In genomic region chr7:23268746-23269145, GRCh38 we compare ENCODE assay signal across 20 cellular contexts. TPM values are rescaled to one million over a fixed set of nuclear protein-coding genes. Genes with fewer than 3 reads are reported as not detected.
A peak's percentile ranks its signal among the peaks of the same experiment; 100 is the strongest.
DNase-seq lines count a peak whose midpoint lies in the region; ATAC-seq, FAIRE-seq and TF ChIP-seq lines count a peak whose summit lies in the region.
"Had no signal": no experiment of that assay in that cellular context is flagged by ENCODE, and none has a peak within 500 bp of the region (broad histone marks: within the 10 kb centered on the region; RNA-seq: fewer than 3 reads in every experiment).

No MANE protein-coding gene starts in this region.

- H3K36me3 ChIP-seq in GM23248 (ENCODE audit: low read depth) (no peaks in the 10 kb centered on the region), astrocyte (ENCODE audit: insufficient read depth, low read length) (no peaks in the 10 kb centered on the region), heart left ventricle (peaks cover 0 to 93% (median 25%) of the 10 kb centered on the region in 9 donors)
- H3K36me3 ChIP-seq: HAP-1 had no signal

- no peak for TF ChIP-seq POLR2A in heart left ventricle (IDR thresholded peaks at IDR 0.05)

- H3F3A ChIP-seq in GM23248 (ENCODE audit: insufficient read depth) = no peaks in the 10 kb centered on the region; the same call in 1 of the 2 replicates

- in situ Hi-C loops in GM23248 (cut with MboI) (no loop called here), GM13976 (cut with MboI; ENCODE audit: low sequenced_read_pairs, unreplicated experiment) (no loop called here)

- no peaks in the 10 kb centered on the region for H3K79me2 ChIP-seq in GM23248 (ENCODE audit: insufficient read depth)
- H3K79me2 ChIP-seq in astrocyte (ENCODE audit: insufficient read depth, low read length) = no peaks in the 10 kb centered on the region

- intact Hi-C loops in heart left ventricle (cut with DNase I) = loop anchor here in 2 of 10 donors (5.0 to 10.0 kb wide), 2 partner anchors 174 to 189 kb away; no protein-coding TSS in a partner anchor

- H3K36me3 Mint-ChIP-seq in astrocyte (ENCODE audit: low read depth, unreplicated experiment) = no peaks in the 10 kb centered on the region
- H3K36me3 Mint-ChIP-seq: IgD-negative memory B cell had no signal

- no peak overlapping the region for H3K27ac Mint-ChIP-seq in astrocyte (ENCODE audit: unreplicated experiment)
- H3K27ac Mint-ChIP-seq: IgD-negative memory B cell had no signal

- TF ChIP-seq CTCF in astrocyte (IDR thresholded peaks at IDR 0.05; ENCODE audit: insufficient read depth, low read depth, low read length) (no peak), heart left ventricle (IDR thresholded peaks at IDR 0.05) (no peak), coronary artery (IDR thresholded peaks at IDR 0.05) (no peak), GM13976 (IDR thresholded peaks at IDR 0.05; ENCODE audit: borderline replicate concordance, control extremely low read depth, extremely low read depth, insufficient read depth, missing control alignments) (no peak)

- peak; percentile 51 to 78 (median 68) for ATAC-seq in heart left ventricle
- no peak for ATAC-seq in GM21515 (IDR thresholded peaks at IDR 0.05; ENCODE audit: unreplicated experiment)
- ATAC-seq: SK-N-SH treated with all-trans-retinoic acid at 6 μM for 48 hours had no signal

- no peak overlapping the region for H3K4me3 ChIP-seq in GM23248
- H3K4me3 ChIP-seq in astrocyte (ENCODE audit: insufficient read depth, low read depth, low read length) = no peak overlapping the region
- H3K4me3 ChIP-seq in heart left ventricle = no peak overlapping the region
- no peak overlapping the region for H3K4me3 ChIP-seq in coronary artery
- H3K4me3 ChIP-seq: HAP-1 had no signal

- H3K9me2 ChIP-seq in GM23248 (ENCODE audit: insufficient read depth) = no peaks in the 10 kb centered on the region

- H2AFZ ChIP-seq in GM23248 (no peak overlapping the region), astrocyte (ENCODE audit: low read depth, low read length) (no peak overlapping the region)

- no peak overlapping the region for H3K9ac ChIP-seq in GM23248
- H3K9ac ChIP-seq in astrocyte (ENCODE audit: low read length) = no peak overlapping the region

- H3K4me2 ChIP-seq in GM23248 (ENCODE audit: unreplicated experiment) = no peak overlapping the region
- no peak overlapping the region for H3K4me2 ChIP-seq in astrocyte (ENCODE audit: low read length)

- H3K27me3 ChIP-seq in GM23248 (replicated peaks; ENCODE audit: insufficient read depth) (no peaks in the 10 kb centered on the region), astrocyte (ENCODE audit: insufficient read depth, low read length) (peaks cover 23% of the 10 kb centered on the region), heart left ventricle (no peaks in the 10 kb centered on the region)

- H3K9me3 Mint-ChIP-seq in astrocyte (ENCODE audit: unreplicated experiment) = no peaks in the 10 kb centered on the region
- H3K9me3 Mint-ChIP-seq: IgD-negative memory B cell had no signal

- H3K4me3 Mint-ChIP-seq in astrocyte (ENCODE audit: unreplicated experiment) = no peak overlapping the region
- H3K4me3 Mint-ChIP-seq: IgD-negative memory B cell had no signal

- H4K20me1 ChIP-seq in GM23248 (ENCODE audit: insufficient read depth) (no peaks in the 10 kb centered on the region), astrocyte (ENCODE audit: insufficient read depth, low read length) (no peaks in the 10 kb centered on the region)

- DNase-seq in A172 (ENCODE audit: low spot score) = peak; percentile 77
- peak; percentile 20 for DNase-seq in GM23248
- peak; percentile 20 for DNase-seq in astrocyte (ENCODE audit: low read depth)
- DNase-seq in heart left ventricle = peak in 3 of 5 donors; percentile 25 to 56 (median 43)
- DNase-seq in coronary artery (ENCODE audit: low spot score) = no peak
- DNase-seq in GM13976 (ENCODE audit: low spot score) = no peak
- DNase-seq: DND-41, GDM1, Kasumi-1, NCI-H1092 treated with DMSO at 0.1 percent for 48 hours, NCI-H1694 treated with DMSO at 0.1 percent for 48 hours, NCI-H774, OCI-M1, SIG-M5 had no signal

- WGBS in GM23248 (ENCODE audit: low coverage in 1 of 2, low lambda C conversion rate in 2 of 2, missing lambda C conversion rate in 2 of 2), 2 experiments = 86 to 94% methylated on average over 4 of the region's 4 CpGs
- 57 to 74% (median 63%) methylated on average over 4 of the region's 4 CpGs for WGBS in heart left ventricle, 4 donors

- H3K4me1 ChIP-seq in GM23248 (ENCODE audit: insufficient read depth) (no peaks in the 10 kb centered on the region), astrocyte (ENCODE audit: insufficient read depth, low read length) (peaks cover 5% of the 10 kb centered on the region), heart left ventricle (peaks cover 0 to 9% (median 0%) of the 10 kb centered on the region in 12 donors)

- H3K27ac ChIP-seq in GM23248 (no peak overlapping the region), astrocyte (ENCODE audit: low read depth, low read length) (no peak overlapping the region), heart left ventricle (no peak overlapping the region), coronary artery (no peak overlapping the region)
- H3K27ac ChIP-seq: C4-2B, HL-60 had no signal

- peaks cover 13% of the 10 kb centered on the region for H3K27me3 Mint-ChIP-seq in astrocyte (ENCODE audit: low read depth, unreplicated experiment)

- H3K9me3 ChIP-seq in GM23248 (ENCODE audit: low read depth) = no peaks in the 10 kb centered on the region
- no peaks in the 10 kb centered on the region for H3K9me3 ChIP-seq in astrocyte (ENCODE audit: insufficient read depth, low read depth, low read length)
- H3K9me3 ChIP-seq in heart left ventricle = no peaks in the 10 kb centered on the region
- H3K9me3 ChIP-seq: HAP-1 had no signal

- no peaks in the 10 kb centered on the region for H3K4me1 Mint-ChIP-seq in astrocyte (ENCODE audit: low read depth, unreplicated experiment)

- no peak for FAIRE-seq in astrocyte (lab: Jason Lieb, UNC)

RNA-seq across cellular contexts. Expression of gene GPNMB, which starts 22.2 kb away (rescaled TPM):
- 333 and 346 TPM in 2 replicates for total RNA-seq in A172 (2014; rRNA removed; shearing (Covaris generic))
- total RNA-seq in GM23248 (2014; rRNA removed; shearing (Covaris generic)) = 38.2 and 48.8 TPM in 2 replicates
- polyA plus RNA-seq in GM23248 (2016; fragmentation: Nextera tagmentation; extraction: Ambion mirVana) (42.5 and 43.2 TPM in 2 replicates), heart left ventricle (100 to 1,000 TPM in 1 of 2 donors, 10 to 100 TPM in 1; 97.5 to 189 TPM)
- total RNA-seq in astrocyte (0.82 and 0.91 TPM in 2 replicates), heart left ventricle (100 to 1,000 TPM; 191 to 561 (median 259) TPM)
- polyA plus RNA-seq: IgD-negative memory B cell had no signal

RNA-seq across cellular contexts. Expression of gene MALSU1, which starts 30.4 kb away (rescaled TPM):
- 123 and 135 TPM in 2 replicates for total RNA-seq in A172 (2014; rRNA removed; shearing (Covaris generic))
- total RNA-seq in GM23248 (2014; rRNA removed; shearing (Covaris generic)) = 66.0 and 96.1 TPM in 2 replicates
- 135 and 136 TPM in 2 replicates for polyA plus RNA-seq in GM23248 (2016; fragmentation: Nextera tagmentation; extraction: Ambion mirVana)
- 55.9 and 62.3 TPM in 2 replicates for total RNA-seq in astrocyte
- 100 to 1,000 TPM in 7 of 9 donors, 10 to 100 TPM in 2; 73.1 to 128 (median 104) TPM for total RNA-seq in heart left ventricle
- polyA plus RNA-seq in heart left ventricle = 100 to 1,000 TPM in 1 of 2 donors, 10 to 100 TPM in 1; 40.3 to 118 TPM

Comparison
In these comparisons a context has a peak if more than half of its experiments do, and no peak if none do; other contexts are left out.
1. DNase-seq: peak in A172 (single experiment), GM23248 (single experiment), astrocyte (single experiment) and heart left ventricle (3 of 5); none in coronary artery (single experiment) and GM13976 (single experiment).
2. RNA of gene GPNMB, which starts 22.2 kb away (total RNA-seq): 333 to 346 TPM in A172, 191 to 561 TPM in heart left ventricle and 38.2 to 48.8 TPM in GM23248; 0.82 to 0.91 TPM in astrocyte; every median in the first group is over 10 times any median in the second.